Comparison of ENCODE assay signal across 19 cellular contexts in genomic region chr13:44561352-44561751, GRCh38. TPM values are rescaled to one million over a fixed set of nuclear protein-coding genes. Genes with fewer than 3 reads are reported as not detected.
A peak's percentile ranks its signal among the peaks of the same experiment; 100 is the strongest.
DNase-seq lines count a peak whose midpoint lies in the region; ATAC-seq, FAIRE-seq and TF ChIP-seq lines count a peak whose summit lies in the region.
"Had no signal": no experiment of that assay in that cellular context is flagged by ENCODE, and none has a peak within 500 bp of the region (broad histone marks: within the 10 kb centered on the region; RNA-seq: fewer than 3 reads in every experiment).

No MANE protein-coding gene starts in this region.

- no peaks in the 10 kb centered on the region for H3K9me1 ChIP-seq in keratinocyte (ENCODE audit: control insufficient read depth, extremely low read depth, insufficient read depth, low read length)

- H3K27ac Mint-ChIP-seq in activated naive CD8-positive, alpha-beta T cell treated with anti-CD3 and anti-CD28 coated beads for 36 hours: peak overlapping the region; percentile 29
- no peak overlapping the region for H3K27ac Mint-ChIP-seq in activated naive CD8-positive, alpha-beta T cell treated with anti-CD3 and anti-CD28 coated beads, Interleukin-2, amount 50 U/mL, for 24 hours
- no peak overlapping the region for H3K27ac Mint-ChIP-seq in WTC11
- H3K27ac Mint-ChIP-seq: CD14-positive monocyte; CD8-positive, alpha-beta T cell; HFFc6 had no signal

- no peak overlapping the region for H2AFZ ChIP-seq in keratinocyte (ENCODE audit: control insufficient read depth, low read length)

- TF ChIP-seq CTCF in keratinocyte (optimal IDR thresholded peaks at IDR 0.05 in 1 of 3, IDR thresholded peaks at IDR 0.05 in 1 of 3, conservative IDR thresholded peaks at IDR 0.05 in 1 of 3; ENCODE audit: extremely low read depth in 1 of 3, insufficient read depth in 2 of 3, low read length in 3 of 3) (no peak), WTC11 (IDR thresholded peaks at IDR 0.05) (no peak)

- CTCF ChIA-PET in WTC11 (lab: Charles Lee): interaction anchor here (0.8 to 1.2 kb wide), 2 partner anchors 13 to 257 kb away, joined by 3 read pairs; no protein-coding TSS in a partner anchor

- POLR2A ChIA-PET in WTC11 (lab: Charles Lee): no interaction called here

- peak; percentile 32 for FAIRE-seq in keratinocyte (lab: Jason Lieb, UNC)
- FAIRE-seq: D721Med, GM12892 had no signal

- H3K4me2 ChIP-seq in keratinocyte (ENCODE audit: control insufficient read depth, extremely low read depth, insufficient read depth, low read depth, low read length): no peak overlapping the region

- H3K27me3 ChIP-seq in keratinocyte (ENCODE audit: control insufficient read depth, extremely low read depth, insufficient read depth, low read length): no peaks in the 10 kb centered on the region
- H3K27me3 ChIP-seq in right cardiac atrium (ENCODE audit: control insufficient read depth, insufficient read depth): no peaks in the 10 kb centered on the region

- H3K36me3 Mint-ChIP-seq in activated naive CD8-positive, alpha-beta T cell treated with anti-CD3 and anti-CD28 coated beads for 36 hours: peaks cover 6% of the 10 kb centered on the region
- H3K36me3 Mint-ChIP-seq in activated naive CD8-positive, alpha-beta T cell treated with anti-CD3 and anti-CD28 coated beads, Interleukin-2, amount 50 U/mL, for 24 hours (ENCODE audit: low read depth): peaks cover 1% of the 10 kb centered on the region
- H3K36me3 Mint-ChIP-seq in WTC11: peaks cover 3% of the 10 kb centered on the region

- DNase-seq in activated naive CD8-positive, alpha-beta T cell treated with anti-CD3 and anti-CD28 coated beads for 36 hours: no peak
- DNase-seq in activated naive CD8-positive, alpha-beta T cell treated with anti-CD3 and anti-CD28 coated beads, Interleukin-2, amount 50 U/mL, for 24 hours: no peak
- no peak for DNase-seq in keratinocyte (ENCODE audit: low read depth, low spot score)
- DNase-seq in renal cortical epithelial cell (ENCODE audit: low read depth): peak; percentile 11
- DNase-seq in cerebellar nuclear complex (lab: John Stamatoyannopoulos, UW): no peak
- no peak for DNase-seq in right cardiac atrium
- DNase-seq in WTC11 (ENCODE audit: low spot score): no peak
- no peak for DNase-seq in NCI-H748 (lab: John Stamatoyannopoulos, UW; ENCODE audit: unreplicated experiment)
- DNase-seq: CD8-positive, alpha-beta T cell; COR-L47; DMS153; DND-41; GDM1; HCEC 1CT; HFFc6 had no signal

- dilution Hi-C loops in keratinocyte (cut with MboI; ENCODE audit: extremely low pct_ligation_motif_present, low sequenced_read_pairs): no loop called here

- H3K36me3 ChIP-seq in keratinocyte (ENCODE audit: control insufficient read depth in 2 of 2, extremely low read depth in 1 of 2, insufficient read depth in 2 of 2, low read length in 2 of 2): no peaks in the 10 kb centered on the region

- peaks cover 22% of the 10 kb centered on the region for H3K79me2 ChIP-seq in keratinocyte (ENCODE audit: control insufficient read depth, insufficient read depth, low read length)

- H3K9me3 Mint-ChIP-seq in activated naive CD8-positive, alpha-beta T cell treated with anti-CD3 and anti-CD28 coated beads for 36 hours: no peaks in the 10 kb centered on the region
- no peaks in the 10 kb centered on the region for H3K9me3 Mint-ChIP-seq in activated naive CD8-positive, alpha-beta T cell treated with anti-CD3 and anti-CD28 coated beads, Interleukin-2, amount 50 U/mL, for 24 hours
- no peaks in the 10 kb centered on the region for H3K9me3 Mint-ChIP-seq in WTC11
- H3K9me3 Mint-ChIP-seq: CD8-positive, alpha-beta T cell; HFFc6 had no signal

- WGBS in right cardiac atrium: 96% methylated on average over 2 of the region's 2 CpGs

- H3K27ac ChIP-seq in keratinocyte (ENCODE audit: control insufficient read depth, insufficient read depth, low read length) (no peak overlapping the region), right cardiac atrium (ENCODE audit: low read length) (no peak overlapping the region)
- H3K27ac ChIP-seq: 22Rv1 had no signal

- intact Hi-C loops in right cardiac atrium (cut with DNase I): no loop called here

- H3K9me3 ChIP-seq in keratinocyte (ENCODE audit: control insufficient read depth, low read depth, low read length) (no peaks in the 10 kb centered on the region), right cardiac atrium (ENCODE audit: control insufficient read depth, low read length) (no peaks in the 10 kb centered on the region)

- no peaks in the 10 kb centered on the region for H3K27me3 Mint-ChIP-seq in activated naive CD8-positive, alpha-beta T cell treated with anti-CD3 and anti-CD28 coated beads for 36 hours
- H3K27me3 Mint-ChIP-seq in activated naive CD8-positive, alpha-beta T cell treated with anti-CD3 and anti-CD28 coated beads, Interleukin-2, amount 50 U/mL, for 24 hours: no peaks in the 10 kb centered on the region
- no peaks in the 10 kb centered on the region for H3K27me3 Mint-ChIP-seq in WTC11 (ENCODE audit: low read depth)

- no peak overlapping the region for H3K4me3 Mint-ChIP-seq in activated naive CD8-positive, alpha-beta T cell treated with anti-CD3 and anti-CD28 coated beads for 36 hours
- no peak overlapping the region for H3K4me3 Mint-ChIP-seq in activated naive CD8-positive, alpha-beta T cell treated with anti-CD3 and anti-CD28 coated beads, Interleukin-2, amount 50 U/mL, for 24 hours
- H3K4me3 Mint-ChIP-seq in WTC11: no peak overlapping the region
- H3K4me3 Mint-ChIP-seq: CD14-positive monocyte; CD8-positive, alpha-beta T cell; HFFc6 had no signal

- ATAC-seq in activated naive CD8-positive, alpha-beta T cell treated with anti-CD3 and anti-CD28 coated beads, Interleukin-2, amount 50 U/mL, for 24 hours: no peak
- no peak for ATAC-seq in right cardiac atrium
- ATAC-seq in WTC11: no peak
- ATAC-seq: CD8-positive, alpha-beta T cell had no signal

- H3K9ac ChIP-seq in keratinocyte (ENCODE audit: control insufficient read depth, extremely low read depth, insufficient read depth, low read length): no peak overlapping the region

- no peaks in the 10 kb centered on the region for H3K4me1 ChIP-seq in keratinocyte (ENCODE audit: control insufficient read depth, extremely low read depth, insufficient read depth, low read length)
- peaks cover 2% of the 10 kb centered on the region for H3K4me1 ChIP-seq in right cardiac atrium (ENCODE audit: control insufficient read depth, insufficient read depth, low read length)

- H3K4me1 Mint-ChIP-seq in activated naive CD8-positive, alpha-beta T cell treated with anti-CD3 and anti-CD28 coated beads for 36 hours: peaks cover 4% of the 10 kb centered on the region
- peaks cover 7% of the 10 kb centered on the region for H3K4me1 Mint-ChIP-seq in activated naive CD8-positive, alpha-beta T cell treated with anti-CD3 and anti-CD28 coated beads, Interleukin-2, amount 50 U/mL, for 24 hours
- peaks cover 34% of the 10 kb centered on the region for H3K4me1 Mint-ChIP-seq in WTC11
- H3K4me1 Mint-ChIP-seq: CD14-positive monocyte had no signal

- no peaks in the 10 kb centered on the region for H4K20me1 ChIP-seq in keratinocyte (ENCODE audit: control insufficient read depth, extremely low read depth, insufficient read depth, low read length)

- H3K4me3 ChIP-seq in keratinocyte (ENCODE audit: control insufficient read depth in 2 of 3, extremely low read depth in 1 of 3, insufficient read depth in 2 of 3, low read depth in 1 of 3, low read length in 3 of 3): no peak overlapping the region
- H3K4me3 ChIP-seq in right cardiac atrium (ENCODE audit: low read length): no peak overlapping the region

TF ChIP-seq in WTC11, 78 proteins besides CTCF, POLR2A, EP300 and RAD21 (continues in another document):
- no peak for TF ChIP-seq TCF7 (CRISPR knock-in tag; IDR thresholded peaks at IDR 0.05; ENCODE audit: low read depth)
- TF ChIP-seq E2F1 (CRISPR knock-in tag; IDR thresholded peaks at IDR 0.05): no peak
- no peak for TF ChIP-seq ATF2 (CRISPR knock-in tag; IDR thresholded peaks at IDR 0.05; ENCODE audit: borderline replicate concordance, low read depth)
- TF ChIP-seq GABPB1 (CRISPR knock-in tag; IDR thresholded peaks at IDR 0.05): no peak
- TF ChIP-seq CREB1 (CRISPR knock-in tag; IDR thresholded peaks at IDR 0.05): no peak
- TF ChIP-seq SP1 (CRISPR knock-in tag; conservative IDR thresholded peaks at IDR 0.05): no peak

RNA-seq across cellular contexts. Expression of gene TSC22D1, which starts 14.8 kb away (rescaled TPM):
- total RNA-seq in activated naive CD8-positive, alpha-beta T cell treated with anti-CD3 and anti-CD28 coated beads for 36 hours: 1 to 10 TPM; 6.0 to 6.7 TPM
- polyA plus RNA-seq in keratinocyte (86.6 to 177 TPM (median 97.2 TPM) in 3 replicates), right cardiac atrium (112 TPM)
- 63.6 TPM for polyA plus RNA-seq in keratinocyte (2011; ENCODE audit: low read depth)
- polyA plus RNA-seq in keratinocyte (2011; cell fraction: cytosol; rRNA removed): 75.4 and 100 TPM in 2 replicates
- polyA plus RNA-seq in keratinocyte (2011; cell fraction: nucleus; rRNA removed): 250 and 315 TPM in 2 replicates
- 58.9 TPM in 2 replicates for polyA plus RNA-seq in keratinocyte (2012; ENCODE audit: low replicate concordance)
- polyA minus RNA-seq in keratinocyte: 35.3 to 148 TPM (median 80.7 TPM) in 3 replicates
- polyA minus RNA-seq in keratinocyte (2011; cell fraction: cytosol; rRNA and poly(A)+ RNA removed): 61.0 TPM
- 154 and 239 TPM in 2 replicates for polyA minus RNA-seq in keratinocyte (2011; cell fraction: nucleus; rRNA and poly(A)+ RNA removed)
- total RNA-seq in renal cortical epithelial cell (76.4 and 259 TPM in 2 replicates), right cardiac atrium (100 to 1,000 TPM in 3 of 4 donors, 10 to 100 TPM in 1; 90.8 to 163 (median 138) TPM), WTC11 (2021) (72.5 to 88.8 TPM (median 82.2 TPM) in 3 replicates)
